2 cellular contexts compared by ENCODE assay signal in the genomic region with DNA sequence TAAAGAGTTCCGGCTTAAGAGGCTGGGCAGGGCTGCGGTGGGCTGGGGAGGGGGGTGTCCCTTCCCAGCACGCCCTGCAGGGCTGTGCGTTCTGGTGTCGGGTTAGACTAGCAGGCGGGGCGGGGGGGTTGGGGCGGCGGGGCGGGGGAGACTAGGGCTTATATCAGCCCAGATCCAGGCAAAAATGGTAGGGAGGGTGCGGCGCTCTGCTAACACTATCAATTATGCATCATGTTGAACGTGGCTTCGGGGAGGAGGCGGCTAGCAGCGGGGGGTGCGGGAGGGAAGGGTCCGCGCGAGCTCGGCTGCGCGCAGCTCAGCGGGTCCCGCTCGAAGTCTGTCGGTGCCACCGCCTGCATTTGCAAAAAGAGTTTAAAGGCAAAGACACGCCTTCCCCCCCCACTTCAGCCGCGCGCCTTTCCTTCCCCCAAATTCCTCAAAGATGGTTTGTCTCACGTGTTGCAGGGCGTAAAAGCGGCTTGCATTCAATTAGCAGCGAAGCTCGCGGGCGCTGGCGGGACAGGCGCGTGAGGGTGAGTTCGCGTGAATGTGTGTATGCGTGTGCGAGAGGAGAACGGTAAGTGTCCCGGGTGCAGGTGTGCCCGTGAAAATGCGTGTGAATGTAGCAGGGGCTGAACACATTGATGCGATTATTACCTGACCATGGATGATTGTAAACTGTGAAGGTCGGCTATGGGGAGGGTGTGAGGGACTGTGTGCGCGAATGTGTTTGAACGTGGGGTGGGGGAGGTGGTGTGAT.
A peak's percentile ranks its signal among the peaks of the same experiment; 100 is the strongest.
TF ChIP-seq lines count a peak whose summit lies in the region.

A gene with protein sequence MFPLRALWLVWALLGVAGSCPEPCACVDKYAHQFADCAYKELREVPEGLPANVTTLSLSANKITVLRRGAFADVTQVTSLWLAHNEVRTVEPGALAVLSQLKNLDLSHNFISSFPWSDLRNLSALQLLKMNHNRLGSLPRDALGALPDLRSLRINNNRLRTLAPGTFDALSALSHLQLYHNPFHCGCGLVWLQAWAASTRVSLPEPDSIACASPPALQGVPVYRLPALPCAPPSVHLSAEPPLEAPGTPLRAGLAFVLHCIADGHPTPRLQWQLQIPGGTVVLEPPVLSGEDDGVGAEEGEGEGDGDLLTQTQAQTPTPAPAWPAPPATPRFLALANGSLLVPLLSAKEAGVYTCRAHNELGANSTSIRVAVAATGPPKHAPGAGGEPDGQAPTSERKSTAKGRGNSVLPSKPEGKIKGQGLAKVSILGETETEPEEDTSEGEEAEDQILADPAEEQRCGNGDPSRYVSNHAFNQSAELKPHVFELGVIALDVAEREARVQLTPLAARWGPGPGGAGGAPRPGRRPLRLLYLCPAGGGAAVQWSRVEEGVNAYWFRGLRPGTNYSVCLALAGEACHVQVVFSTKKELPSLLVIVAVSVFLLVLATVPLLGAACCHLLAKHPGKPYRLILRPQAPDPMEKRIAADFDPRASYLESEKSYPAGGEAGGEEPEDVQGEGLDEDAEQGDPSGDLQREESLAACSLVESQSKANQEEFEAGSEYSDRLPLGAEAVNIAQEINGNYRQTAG (plus strand): TSS at position 498 of the 760 bp plus-strand sequence. CDS start 2,169 bp downstream, outside the sequence.

TF ChIP-seq in GM23338, 12 proteins besides CTCF, POLR2A, EP300 and RAD21:
- TF ChIP-seq EZH2phosphoT487 (IDR thresholded peaks at IDR 0.05; ENCODE audit: unreplicated experiment) (peak; percentile 95), NANOG (IDR thresholded peaks at IDR 0.05; ENCODE audit: borderline replicate concordance) (no peak), EZH2 (IDR thresholded peaks at IDR 0.05; ENCODE audit: low read depth, unreplicated experiment) (peak; percentile 99), CREB1 (CRISPR knock-in tag; IDR thresholded peaks at IDR 0.05; ENCODE audit: low read depth) (no peak), JUNB (IDR thresholded peaks at IDR 0.05; ENCODE audit: unreplicated experiment) (no peak)
- TF ChIP-seq, protein P1, sequence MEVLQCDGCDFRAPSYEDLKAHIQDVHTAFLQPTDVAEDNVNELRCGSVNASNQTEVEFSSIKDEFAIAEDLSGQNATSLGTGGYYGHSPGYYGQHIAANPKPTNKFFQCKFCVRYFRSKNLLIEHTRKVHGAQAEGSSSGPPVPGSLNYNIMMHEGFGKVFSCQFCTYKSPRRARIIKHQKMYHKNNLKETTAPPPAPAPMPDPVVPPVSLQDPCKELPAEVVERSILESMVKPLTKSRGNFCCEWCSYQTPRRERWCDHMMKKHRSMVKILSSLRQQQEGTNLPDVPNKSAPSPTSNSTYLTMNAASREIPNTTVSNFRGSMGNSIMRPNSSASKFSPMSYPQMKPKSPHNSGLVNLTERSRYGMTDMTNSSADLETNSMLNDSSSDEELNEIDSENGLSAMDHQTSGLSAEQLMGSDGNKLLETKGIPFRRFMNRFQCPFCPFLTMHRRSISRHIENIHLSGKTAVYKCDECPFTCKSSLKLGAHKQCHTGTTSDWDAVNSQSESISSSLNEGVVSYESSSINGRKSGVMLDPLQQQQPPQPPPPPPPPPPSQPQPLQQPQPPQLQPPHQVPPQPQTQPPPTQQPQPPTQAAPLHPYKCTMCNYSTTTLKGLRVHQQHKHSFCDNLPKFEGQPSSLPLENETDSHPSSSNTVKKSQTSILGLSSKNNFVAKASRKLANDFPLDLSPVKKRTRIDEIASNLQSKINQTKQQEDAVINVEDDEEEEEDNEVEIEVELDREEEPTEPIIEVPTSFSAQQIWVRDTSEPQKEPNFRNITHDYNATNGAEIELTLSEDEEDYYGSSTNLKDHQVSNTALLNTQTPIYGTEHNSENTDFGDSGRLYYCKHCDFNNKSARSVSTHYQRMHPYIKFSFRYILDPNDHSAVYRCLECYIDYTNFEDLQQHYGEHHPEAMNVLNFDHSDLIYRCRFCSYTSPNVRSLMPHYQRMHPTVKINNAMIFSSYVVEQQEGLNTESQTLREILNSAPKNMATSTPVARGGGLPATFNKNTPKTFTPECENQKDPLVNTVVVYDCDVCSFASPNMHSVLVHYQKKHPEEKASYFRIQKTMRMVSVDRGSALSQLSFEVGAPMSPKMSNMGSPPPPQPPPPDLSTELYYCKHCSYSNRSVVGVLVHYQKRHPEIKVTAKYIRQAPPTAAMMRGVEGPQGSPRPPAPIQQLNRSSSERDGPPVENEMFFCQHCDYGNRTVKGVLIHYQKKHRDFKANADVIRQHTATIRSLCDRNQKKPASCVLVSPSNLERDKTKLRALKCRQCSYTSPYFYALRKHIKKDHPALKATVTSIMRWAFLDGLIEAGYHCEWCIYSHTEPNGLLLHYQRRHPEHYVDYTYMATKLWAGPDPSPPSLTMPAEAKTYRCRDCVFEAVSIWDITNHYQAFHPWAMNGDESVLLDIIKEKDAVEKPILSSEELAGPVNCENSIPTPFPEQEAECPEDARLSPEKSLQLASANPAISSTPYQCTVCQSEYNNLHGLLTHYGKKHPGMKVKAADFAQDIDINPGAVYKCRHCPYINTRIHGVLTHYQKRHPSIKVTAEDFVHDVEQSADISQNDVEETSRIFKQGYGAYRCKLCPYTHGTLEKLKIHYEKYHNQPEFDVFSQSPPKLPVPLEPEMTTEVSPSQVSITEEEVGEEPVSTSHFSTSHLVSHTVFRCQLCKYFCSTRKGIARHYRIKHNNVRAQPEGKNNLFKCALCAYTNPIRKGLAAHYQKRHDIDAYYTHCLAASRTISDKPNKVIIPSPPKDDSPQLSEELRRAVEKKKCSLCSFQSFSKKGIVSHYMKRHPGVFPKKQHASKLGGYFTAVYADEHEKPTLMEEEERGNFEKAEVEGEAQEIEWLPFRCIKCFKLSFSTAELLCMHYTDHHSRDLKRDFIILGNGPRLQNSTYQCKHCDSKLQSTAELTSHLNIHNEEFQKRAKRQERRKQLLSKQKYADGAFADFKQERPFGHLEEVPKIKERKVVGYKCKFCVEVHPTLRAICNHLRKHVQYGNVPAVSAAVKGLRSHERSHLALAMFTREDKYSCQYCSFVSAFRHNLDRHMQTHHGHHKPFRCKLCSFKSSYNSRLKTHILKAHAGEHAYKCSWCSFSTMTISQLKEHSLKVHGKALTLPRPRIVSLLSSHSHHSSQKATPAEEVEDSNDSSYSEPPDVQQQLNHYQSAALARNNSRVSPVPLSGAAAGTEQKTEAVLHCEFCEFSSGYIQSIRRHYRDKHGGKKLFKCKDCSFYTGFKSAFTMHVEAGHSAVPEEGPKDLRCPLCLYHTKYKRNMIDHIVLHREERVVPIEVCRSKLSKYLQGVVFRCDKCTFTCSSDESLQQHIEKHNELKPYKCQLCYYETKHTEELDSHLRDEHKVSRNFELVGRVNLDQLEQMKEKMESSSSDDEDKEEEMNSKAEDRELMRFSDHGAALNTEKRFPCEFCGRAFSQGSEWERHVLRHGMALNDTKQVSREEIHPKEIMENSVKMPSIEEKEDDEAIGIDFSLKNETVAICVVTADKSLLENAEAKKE (CRISPR knock-in tag; IDR thresholded peaks at IDR 0.05) = no peak
TF ChIP-seq in GM23338: peak in this region for 2.

TF ChIP-seq in GM12878, 131 proteins besides CTCF, POLR2A, EP300 and RAD21:
- TF ChIP-seq SREBF2 (IDR thresholded peaks at IDR 0.05; ENCODE audit: low read length) (no peak), PML (IDR thresholded peaks at IDR 0.05; ENCODE audit: low read length) (no peak), CUX1 (IDR thresholded peaks at IDR 0.05; ENCODE audit: insufficient replicate concordance, low read depth, low read length) (no peak), NKRF (conservative IDR thresholded peaks at IDR 0.05) (no peak), ZBTB4 (CRISPR knock-in tag; IDR thresholded peaks at IDR 0.05) (no peak), CBFB (IDR thresholded peaks at IDR 0.05; ENCODE audit: low read depth) (no peak), CEBPZ (IDR thresholded peaks at IDR 0.05; ENCODE audit: low read depth, low read length) (no peak)
